In genomic region chr17:67390646-67391480, GRCh38 we compare ENCODE assay signal across 8 cellular contexts. TPM values are rescaled to one million over a fixed set of nuclear protein-coding genes. Genes with fewer than 3 reads are reported as not detected.
DNase-seq lines count a peak whose midpoint lies in the region; ATAC-seq and TF ChIP-seq lines count a peak whose summit lies in the region.

No MANE protein-coding gene starts in this region.

- H3K9me3 ChIP-seq in Peyer's patch, result no peaks in the 10 kb centered on the region
- no peaks in the 10 kb centered on the region for H3K9me3 ChIP-seq in right atrium auricular region
- H3K9me3 ChIP-seq in OCI-LY7 (ENCODE audit: low read length), result no peaks in the 10 kb centered on the region

- H4K20me1 ChIP-seq in OCI-LY7 (ENCODE audit: insufficient read depth, low read length), result no peaks in the 10 kb centered on the region; the same call in 1 of the 2 replicates

- no peak overlapping the region for H2AFZ ChIP-seq in OCI-LY7 (ENCODE audit: low read length)

- DNase-seq in AG04449 (ENCODE audit: low read depth, low spot score), result peak; percentile 91
- peak in 2 of 3 donors; percentile 64 to 81 for DNase-seq in Peyer's patch
- no peak for DNase-seq in right atrium auricular region (ENCODE audit: low spot score)
- peak; percentile 38 to 53 (median 47) for DNase-seq in stimulated activated CD4-positive, alpha-beta T cell treated with anti-CD3 and anti-CD28 coated beads, Interleukin-12 subunit alpha, Interleukin-12 subunit beta, amount 100 ng/mL, for 48 hours (ENCODE audit: low read depth in 2 of 3, low spot score in 1 of 3)
- DNase-seq in OCI-LY7 (ENCODE audit: low spot score), result no peak

- no peaks in the 10 kb centered on the region for H3K9me3 Mint-ChIP-seq in activated naive CD4-positive, alpha-beta T cell treated with anti-CD3 and anti-CD28 coated beads, Interleukin-2, amount 50 U/mL, for 24 hours

- peaks cover 0 to 4% (median 0%) of the 10 kb centered on the region in 4 donors for H3K4me1 ChIP-seq in Peyer's patch
- H3K4me1 ChIP-seq in right atrium auricular region, result peaks cover 0 to 23% of the 10 kb centered on the region in 2 donors
- no peaks in the 10 kb centered on the region for H3K4me1 ChIP-seq in OCI-LY7 (ENCODE audit: insufficient read depth, low read length, poor library complexity, severe bottlenecking)

- peak overlapping the region; percentile 79 for H3K4me3 Mint-ChIP-seq in activated naive CD4-positive, alpha-beta T cell treated with anti-CD3 and anti-CD28 coated beads, Interleukin-2, amount 50 U/mL, for 24 hours

- H3K4me1 Mint-ChIP-seq in activated naive CD4-positive, alpha-beta T cell treated with anti-CD3 and anti-CD28 coated beads, Interleukin-2, amount 50 U/mL, for 24 hours, result peaks cover 91% of the 10 kb centered on the region

- H3K27ac ChIP-seq in Peyer's patch (peak overlapping the region; percentile 52 to 74 (median 63)), right atrium auricular region (peak overlapping the region; percentile 28 to 43), OCI-LY7 (ENCODE audit: low read depth, low read length, poor library complexity, severe bottlenecking) (no peak overlapping the region)

- TF ChIP-seq POLR2A in Peyer's patch (IDR thresholded peaks at IDR 0.05), result peak in 1 of 2 donors; percentile 36

- no peaks in the 10 kb centered on the region for H3K9me2 ChIP-seq in OCI-LY7 (ENCODE audit: insufficient read depth, low read length)

- ATAC-seq in GM18868 (IDR thresholded peaks at IDR 0.05; ENCODE audit: unreplicated experiment) (peak; percentile 96), HG03066 (IDR thresholded peaks at IDR 0.05; ENCODE audit: low read depth, unreplicated experiment) (peak; percentile 91)

- BruUV-seq in OCI-LY7 (replicated peaks; lab: Mats Ljungman, UMichigan), result no TSS peak

- no peaks in the 10 kb centered on the region for H3K36me3 ChIP-seq in Peyer's patch
- no peaks in the 10 kb centered on the region for H3K36me3 ChIP-seq in right atrium auricular region
- no peaks in the 10 kb centered on the region for H3K36me3 ChIP-seq in OCI-LY7 (ENCODE audit: insufficient read depth, low read length)

- H3K27me3 ChIP-seq in Peyer's patch (no peaks in the 10 kb centered on the region), right atrium auricular region (no peaks in the 10 kb centered on the region)

- no peak overlapping the region for H3K4me2 ChIP-seq in OCI-LY7 (ENCODE audit: low read length)

- H3K27me3 Mint-ChIP-seq in activated naive CD4-positive, alpha-beta T cell treated with anti-CD3 and anti-CD28 coated beads, Interleukin-2, amount 50 U/mL, for 24 hours, result no peaks in the 10 kb centered on the region

- H3K4me3 ChIP-seq in AG04449 (ENCODE audit: low read depth, low read length), result peak overlapping the region; percentile 15; the same call in 1 of the 2 replicates
- peak overlapping the region in 2 of 4 donors; percentile 4 to 6 for H3K4me3 ChIP-seq in Peyer's patch
- no peak overlapping the region for H3K4me3 ChIP-seq in right atrium auricular region
- H3K4me3 ChIP-seq in OCI-LY7 (ENCODE audit: low read depth, low read length, poor library complexity, severe bottlenecking), result no peak overlapping the region

- CTCF ChIA-PET in AG04449 (lab: Yijun Ruan, JAX), result interaction anchor here (1.2 to 7.8 kb wide), 2 partner anchors 13 to 84 kb away, joined by 6 to 92 read pairs; partner anchors contain the start of gene PITPNC1
- CTCF ChIA-PET in OCI-LY7 (lab: Charles Lee; ENCODE audit: unreplicated experiment), result no interaction called here

- POLR2A ChIA-PET in AG04449 (lab: Yijun Ruan, JAX) (no interaction called here), OCI-LY7 (lab: Charles Lee) (no interaction called here)

- TF ChIP-seq CTCF in AG04449 (IDR thresholded peaks at IDR 0.05; ENCODE audit: insufficient read depth, low read length, missing control alignments), result no peak
- TF ChIP-seq CTCF in Peyer's patch (IDR thresholded peaks at IDR 0.05), result no peak
- no peak for TF ChIP-seq CTCF in right atrium auricular region (IDR thresholded peaks at IDR 0.05)
- no peak for TF ChIP-seq CTCF in OCI-LY7 (conservative IDR thresholded peaks at IDR 0.05; ENCODE audit: low read length)

- peak overlapping the region; percentile 93 for H3K27ac Mint-ChIP-seq in activated naive CD4-positive, alpha-beta T cell treated with anti-CD3 and anti-CD28 coated beads, Interleukin-2, amount 50 U/mL, for 24 hours

- intact Hi-C loops in OCI-LY7 (cut with micrococcal nuclease; ENCODE audit: unreplicated experiment), result no loop called here

- no peaks in the 10 kb centered on the region for H3K79me2 ChIP-seq in OCI-LY7 (ENCODE audit: insufficient read depth, low read depth, low read length)

- H3K36me3 Mint-ChIP-seq in activated naive CD4-positive, alpha-beta T cell treated with anti-CD3 and anti-CD28 coated beads, Interleukin-2, amount 50 U/mL, for 24 hours, result peaks cover 7% of the 10 kb centered on the region

RNA-seq across cellular contexts. Expression of gene PITPNC1, which starts 13.8 kb away (rescaled TPM):
- total RNA-seq in Peyer's patch (10 to 100 TPM in 1 of 4 donors, 1 to 10 TPM in 3; 1.9 to 12.4 (median 5.2) TPM), right atrium auricular region (10 to 100 TPM; 12.5 to 18.1 TPM), OCI-LY7 (2022) (20.1 and 21.1 TPM in 2 replicates)
- 13.3 and 14.3 TPM in 2 replicates for total RNA-seq in OCI-LY7 (2014; rRNA removed; shearing (Covaris generic))

RNA-seq across cellular contexts. Expression of gene PSMD12, which starts 24.5 kb away (rescaled TPM):
- total RNA-seq in Peyer's patch (10 to 100 TPM; 15.2 to 23.1 (median 17.1) TPM), right atrium auricular region (10 to 100 TPM; 20.0 to 31.1 TPM), OCI-LY7 (2022) (54.5 and 62.8 TPM in 2 replicates)
- 15.0 and 20.0 TPM in 2 replicates for total RNA-seq in OCI-LY7 (2014; rRNA removed; shearing (Covaris generic))

Comparison
In these comparisons a context has a peak if more than half of its experiments do, and no peak if none do; other contexts are left out.
1. DNase-seq: peak in AG04449 (single experiment), Peyer's patch (2 of 3) and stimulated activated CD4-positive, alpha-beta T cell treated with anti-CD3 and anti-CD28 coated beads, Interleukin-12 subunit alpha, Interleukin-12 subunit beta, amount 100 ng/mL, for 48 hours (3 of 3); none in right atrium auricular region (single experiment) and OCI-LY7 (single experiment).